ENCODE assay signal across 11 cellular contexts in genomic region chr2:172552547-172553291, GRCh38. TPM values are rescaled to one million over a fixed set of nuclear protein-coding genes. Genes with fewer than 3 reads are reported as not detected.
DNase-seq lines count a peak whose midpoint lies in the region; ATAC-seq and TF ChIP-seq lines count a peak whose summit lies in the region.
"Had no signal": no experiment of that assay in that cellular context is flagged by ENCODE, and none has a peak within 500 bp of the region (broad histone marks: within the 10 kb centered on the region; RNA-seq: fewer than 3 reads in every experiment).

No MANE protein-coding gene starts in this region.

- in situ Hi-C loops in KBM-7 (cut with MboI; ENCODE audit: low pct_unique_long_range_greater_than_20kb, low sequenced_read_pairs): no loop called here
- in situ Hi-C loops in mammary epithelial cell (cut with MboI; ENCODE audit: low sequenced_read_pairs in 2 of 2): no loop called here

- no peak overlapping the region for H3K9ac ChIP-seq in mammary epithelial cell (ENCODE audit: insufficient read depth, low read length)

- POLR2A ChIA-PET in A673 (lab: Charles Lee; ENCODE audit: low non-redundant PET): no interaction called here

- H3K27ac Mint-ChIP-seq in CD4-positive, CD25-positive, alpha-beta regulatory T cell: peak overlapping the region in 1 of 3 donors; percentile 44
- no peak overlapping the region for H3K27ac Mint-ChIP-seq in activated CD8-positive, alpha-beta memory T cell treated with anti-CD3 and anti-CD28 coated beads, Interleukin-2, amount 10 ng/mL, durations not matched to agents 7 days and 5 days
- no peak overlapping the region for H3K27ac Mint-ChIP-seq in Calu3 (ENCODE audit: unreplicated experiment)
- H3K27ac Mint-ChIP-seq: natural killer cell treated with Interleukin-12 subunit alpha and Interleukin-12 subunit beta and Interleukin-15 and Interleukin-18, amount 100 ng/mL, for 72 hours had no signal

- H4K20me1 ChIP-seq in mammary epithelial cell (ENCODE audit: insufficient read depth, low read length): no peaks in the 10 kb centered on the region

- peaks cover 47% of the 10 kb centered on the region for H3K4me1 ChIP-seq in CD4-positive, CD25-positive, alpha-beta regulatory T cell (ENCODE audit: control insufficient read depth, insufficient read depth, low read length, poor library complexity, severe bottlenecking)
- peaks cover 39% of the 10 kb centered on the region for H3K4me1 ChIP-seq in mammary epithelial cell (ENCODE audit: insufficient read depth, low read length)
- peaks cover 4% of the 10 kb centered on the region for H3K4me1 ChIP-seq in A673 (ENCODE audit: insufficient read depth, low read length, poor library complexity, severe bottlenecking)

- no peak for DNase-seq in CD4-positive, CD25-positive, alpha-beta regulatory T cell
- DNase-seq in KBM-7: peak; percentile 38
- peak; percentile 77 for DNase-seq in mammary epithelial cell
- peak; percentile 69 for DNase-seq in kidney tubule cell (ENCODE audit: low spot score)
- no peak for DNase-seq in stimulated activated CD4-positive, alpha-beta T cell treated with anti-CD3 and anti-CD28 coated beads, Interleukin-4, amount 100 ng/mL, for 1 hour
- DNase-seq in activated CD8-positive, alpha-beta memory T cell treated with anti-CD3 and anti-CD28 coated beads, Interleukin-2, amount 10 ng/mL, durations not matched to agents 7 days and 5 days: no peak
- DNase-seq in A673 (ENCODE audit: low spot score): no peak
- DNase-seq in Calu3: no peak
- DNase-seq: NCI-H1417 treated with DMSO at 0.1 percent for 48 hours had no signal

- H3K9me3 ChIP-seq in CD4-positive, CD25-positive, alpha-beta regulatory T cell (ENCODE audit: control insufficient read depth in 2 of 2, low read length in 2 of 2): peaks cover 0 to under 1% of the 10 kb centered on the region in 2 experiments
- H3K9me3 ChIP-seq in mammary epithelial cell (replicated peaks; ENCODE audit: insufficient read depth, low read length): no peaks in the 10 kb centered on the region
- H3K9me3 ChIP-seq in A673 (ENCODE audit: low read depth, low read length, poor library complexity, severe bottlenecking): no peaks in the 10 kb centered on the region

- H3K4me3 Mint-ChIP-seq in CD4-positive, CD25-positive, alpha-beta regulatory T cell: peak overlapping the region in 3 of 4 donors; percentile 16 to 100 (median 28)
- H3K4me3 Mint-ChIP-seq in activated CD8-positive, alpha-beta memory T cell treated with anti-CD3 and anti-CD28 coated beads, Interleukin-2, amount 10 ng/mL, durations not matched to agents 7 days and 5 days: no peak overlapping the region
- H3K4me3 Mint-ChIP-seq in Calu3 (ENCODE audit: low read depth, unreplicated experiment): no peak overlapping the region
- H3K4me3 Mint-ChIP-seq: natural killer cell treated with Interleukin-12 subunit alpha and Interleukin-12 subunit beta and Interleukin-15 and Interleukin-18, amount 100 ng/mL, for 72 hours had no signal

- H2AFZ ChIP-seq in mammary epithelial cell (ENCODE audit: low read depth, low read length): no peak overlapping the region

- peaks cover 15% of the 10 kb centered on the region for H3K36me3 Mint-ChIP-seq in CD4-positive, CD25-positive, alpha-beta regulatory T cell
- peaks cover 46% of the 10 kb centered on the region for H3K36me3 Mint-ChIP-seq in activated CD8-positive, alpha-beta memory T cell treated with anti-CD3 and anti-CD28 coated beads, Interleukin-2, amount 10 ng/mL, durations not matched to agents 7 days and 5 days
- H3K36me3 Mint-ChIP-seq in Calu3 (ENCODE audit: insufficient read depth, unreplicated experiment): peaks cover 33% of the 10 kb centered on the region
- H3K36me3 Mint-ChIP-seq: natural killer cell treated with Interleukin-12 subunit alpha and Interleukin-12 subunit beta and Interleukin-15 and Interleukin-18, amount 100 ng/mL, for 72 hours had no signal

- BruUV-seq in mammary epithelial cell (replicated peaks; lab: Mats Ljungman, UMichigan): no TSS peak
- no TSS peak for BruUV-seq in A673 (replicated peaks; lab: Mats Ljungman, UMichigan)
- BruUV-seq in Calu3 (replicated peaks; lab: Mats Ljungman, UMichigan): no TSS peak

- ATAC-seq in CD4-positive, CD25-positive, alpha-beta regulatory T cell (ENCODE audit: low read depth in 2 of 2): no peak
- ATAC-seq in activated CD8-positive, alpha-beta memory T cell treated with anti-CD3 and anti-CD28 coated beads, Interleukin-2, amount 10 ng/mL, durations not matched to agents 7 days and 5 days: no peak
- ATAC-seq: natural killer cell treated with Interleukin-12 subunit alpha and Interleukin-12 subunit beta and Interleukin-15 and Interleukin-18, amount 100 ng/mL, for 72 hours had no signal

- no peaks in the 10 kb centered on the region for H3K27me3 Mint-ChIP-seq in CD4-positive, CD25-positive, alpha-beta regulatory T cell
- H3K27me3 Mint-ChIP-seq in activated CD8-positive, alpha-beta memory T cell treated with anti-CD3 and anti-CD28 coated beads, Interleukin-2, amount 10 ng/mL, durations not matched to agents 7 days and 5 days: peaks cover 2% of the 10 kb centered on the region
- no peaks in the 10 kb centered on the region for H3K27me3 Mint-ChIP-seq in Calu3 (ENCODE audit: unreplicated experiment)
- H3K27me3 Mint-ChIP-seq: natural killer cell treated with Interleukin-12 subunit alpha and Interleukin-12 subunit beta and Interleukin-15 and Interleukin-18, amount 100 ng/mL, for 72 hours had no signal

- CTCF ChIA-PET in mammary epithelial cell (lab: Charles Lee; ENCODE audit: low non-redundant PET): no interaction called here
- CTCF ChIA-PET in activated CD8-positive, alpha-beta memory T cell treated with anti-CD3 and anti-CD28 coated beads, Interleukin-2, amount 10 ng/mL, durations not matched to agents 7 days and 5 days (lab: Charles Lee): no interaction called here
- CTCF ChIA-PET in A673 (lab: Charles Lee): no interaction called here
- CTCF ChIA-PET in Calu3 (lab: Charles Lee): no interaction called here

- 80% methylated on average over 4 of the region's 4 CpGs for WGBS in mammary epithelial cell (ENCODE audit: low coverage, missing lambda C conversion rate)

- peaks cover 5% of the 10 kb centered on the region for H3K36me3 ChIP-seq in CD4-positive, CD25-positive, alpha-beta regulatory T cell (ENCODE audit: control insufficient read depth, insufficient read depth, low read length)
- H3K36me3 ChIP-seq in mammary epithelial cell (ENCODE audit: insufficient read depth, low read length) (no peaks in the 10 kb centered on the region), A673 (ENCODE audit: insufficient read depth, low read length, poor library complexity, severe bottlenecking) (no peaks in the 10 kb centered on the region)

- H3K4me1 Mint-ChIP-seq in CD4-positive, CD25-positive, alpha-beta regulatory T cell: peaks cover 33 to 75% (median 57%) of the 10 kb centered on the region in 4 donors
- H3K4me1 Mint-ChIP-seq in activated CD8-positive, alpha-beta memory T cell treated with anti-CD3 and anti-CD28 coated beads, Interleukin-2, amount 10 ng/mL, durations not matched to agents 7 days and 5 days: peaks cover 45% of the 10 kb centered on the region
- peaks cover 28% of the 10 kb centered on the region for H3K4me1 Mint-ChIP-seq in Calu3 (ENCODE audit: low read depth, unreplicated experiment)

- H3K27me3 ChIP-seq in CD4-positive, CD25-positive, alpha-beta regulatory T cell (ENCODE audit: control insufficient read depth, insufficient read depth, low read length): no peaks in the 10 kb centered on the region
- no peaks in the 10 kb centered on the region for H3K27me3 ChIP-seq in mammary epithelial cell (ENCODE audit: insufficient read depth, low read length)
- no peaks in the 10 kb centered on the region for H3K27me3 ChIP-seq in A673 (replicated peaks; ENCODE audit: insufficient read depth, low read depth, low read length, poor library complexity)

- H3K4me2 ChIP-seq in mammary epithelial cell (ENCODE audit: insufficient read depth, low read depth, low read length): no peak overlapping the region

- H3K4me3 ChIP-seq in CD4-positive, CD25-positive, alpha-beta regulatory T cell (ENCODE audit: low read depth, low read length): no peak overlapping the region
- H3K4me3 ChIP-seq in mammary epithelial cell (replicated peaks in 1 of 3; ENCODE audit: insufficient read depth in 1 of 3, low read depth in 2 of 3, low read length in 3 of 3): no peak overlapping the region
- no peak overlapping the region for H3K4me3 ChIP-seq in A673 (ENCODE audit: low read depth, low read length, poor library complexity, severe bottlenecking)
- H3K4me3 ChIP-seq: coronary artery had no signal

- dilution Hi-C loops in mammary epithelial cell (cut with HindIII; ENCODE audit: low sequenced_read_pairs): loop anchor here (10.0 kb wide), 1 partner anchor 48 kb away; no protein-coding TSS in a partner anchor

- intact Hi-C loops in mammary epithelial cell (cut with micrococcal nuclease): no loop called here
- intact Hi-C loops in A673 (cut with micrococcal nuclease; ENCODE audit: unreplicated experiment): no loop called here
- intact Hi-C loops in Calu3 (cut with micrococcal nuclease; ENCODE audit: unreplicated experiment): no loop called here

- TF ChIP-seq CTCF in mammary epithelial cell (conservative IDR thresholded peaks at IDR 0.05 in 1 of 2, IDR thresholded peaks at IDR 0.05 in 1 of 2; ENCODE audit: extremely low read depth in 1 of 2, insufficient read depth in 1 of 2, low read depth in 1 of 2, low read length in 2 of 2) (no peak), A673 (conservative IDR thresholded peaks at IDR 0.05; ENCODE audit: low read depth, low read length) (no peak), Calu3 (IDR thresholded peaks at IDR 0.05; ENCODE audit: unreplicated experiment) (no peak)

- no peak overlapping the region for H3K27ac ChIP-seq in CD4-positive, CD25-positive, alpha-beta regulatory T cell (ENCODE audit: insufficient read depth, low read length, poor library complexity, severe bottlenecking)
- peak overlapping the region; percentile 82 for H3K27ac ChIP-seq in mammary epithelial cell (ENCODE audit: insufficient read depth, low read depth, low read length)
- no peak overlapping the region for H3K27ac ChIP-seq in A673 (ENCODE audit: low read depth, low read length, poor library complexity, severe bottlenecking)
- H3K27ac ChIP-seq: coronary artery had no signal

- peaks cover 0 to 7% (median 0%) of the 10 kb centered on the region in 7 donors for H3K9me3 Mint-ChIP-seq in CD4-positive, CD25-positive, alpha-beta regulatory T cell
- H3K9me3 Mint-ChIP-seq in activated CD8-positive, alpha-beta memory T cell treated with anti-CD3 and anti-CD28 coated beads, Interleukin-2, amount 10 ng/mL, durations not matched to agents 7 days and 5 days (ENCODE audit: low read depth): peaks cover 5% of the 10 kb centered on the region
- H3K9me3 Mint-ChIP-seq in Calu3 (ENCODE audit: low read depth, unreplicated experiment): no peaks in the 10 kb centered on the region
- H3K9me3 Mint-ChIP-seq: natural killer cell treated with Interleukin-12 subunit alpha and Interleukin-12 subunit beta and Interleukin-15 and Interleukin-18, amount 100 ng/mL, for 72 hours had no signal

- peaks cover 45% of the 10 kb centered on the region for H3K79me2 ChIP-seq in mammary epithelial cell (ENCODE audit: insufficient read depth, low read length)

RNA-seq across cellular contexts. Expression of gene PDK1, which starts 3.2 kb away (rescaled TPM):
- 53.0 TPM for total RNA-seq in CD4-positive, CD25-positive, alpha-beta regulatory T cell
- 10 to 100 TPM; 41.0 to 58.5 (median 54.7) TPM for polyA plus RNA-seq in CD4-positive, CD25-positive, alpha-beta regulatory T cell
- 10 to 100 TPM; 13.8 to 34.0 TPM for total RNA-seq in mammary epithelial cell
- polyA plus RNA-seq in mammary epithelial cell: 25.0 TPM
- 105 TPM for polyA minus RNA-seq in mammary epithelial cell
- total RNA-seq in activated CD8-positive, alpha-beta memory T cell treated with anti-CD3 and anti-CD28 coated beads, Interleukin-2, amount 10 ng/mL, durations not matched to agents 7 days and 5 days: 10 to 100 TPM; 19.2 to 26.0 TPM
- total RNA-seq in A673 (2021): 6.8 and 12.7 TPM in 2 replicates
- 13.0 and 16.8 TPM in 2 replicates for total RNA-seq in Calu3 (2022)

Comparison
In these comparisons a context has a peak if more than half of its experiments do, and no peak if none do; other contexts are left out.
1. DNase-seq: peak in KBM-7 (single experiment), mammary epithelial cell (single experiment) and kidney tubule cell (single experiment); none in CD4-positive, CD25-positive, alpha-beta regulatory T cell (0 of 3), stimulated activated CD4-positive, alpha-beta T cell treated with anti-CD3 and anti-CD28 coated beads, Interleukin-4, amount 100 ng/mL, for 1 hour (single experiment), activated CD8-positive, alpha-beta memory T cell treated with anti-CD3 and anti-CD28 coated beads, Interleukin-2, amount 10 ng/mL, durations not matched to agents 7 days and 5 days (single experiment), A673 (single experiment) and Calu3 (single experiment).
2. H3K4me3 Mint-ChIP-seq: peak in CD4-positive, CD25-positive, alpha-beta regulatory T cell (3 of 4); none in activated CD8-positive, alpha-beta memory T cell treated with anti-CD3 and anti-CD28 coated beads, Interleukin-2, amount 10 ng/mL, durations not matched to agents 7 days and 5 days (single experiment) and Calu3 (single experiment).